In genomic region chr6:96836579-96837137, GRCh38 we compare ENCODE assay signal across 7 cellular contexts. TPM values are rescaled to one million over a fixed set of nuclear protein-coding genes. Genes with fewer than 3 reads are reported as not detected.
DNase-seq lines count a peak whose midpoint lies in the region; ATAC-seq and TF ChIP-seq lines count a peak whose summit lies in the region.

No MANE protein-coding gene starts in this region.

- TF ChIP-seq CTCF in HL-60 (IDR thresholded peaks at IDR 0.05; ENCODE audit: insufficient read depth, low read length): no peak
- no peak for TF ChIP-seq CTCF in psoas muscle (IDR thresholded peaks at IDR 0.05)

- H3K36me3 Mint-ChIP-seq in activated CD4-positive, alpha-beta T cell treated with anti-CD3 and anti-CD28 coated beads, Interleukin-2, amount 10 ng/mL, durations not matched to agents 7 days and 5 days (ENCODE audit: low read depth): peaks cover 1% of the 10 kb centered on the region

- peak overlapping the region; percentile 83 for H3K4me3 ChIP-seq in HL-60 (replicated peaks; ENCODE audit: insufficient read depth, low read length)
- H3K4me3 ChIP-seq in psoas muscle: peak overlapping the region; percentile 76

- peaks cover 53% of the 10 kb centered on the region for H3K27me3 Mint-ChIP-seq in activated CD4-positive, alpha-beta T cell treated with anti-CD3 and anti-CD28 coated beads, Interleukin-2, amount 10 ng/mL, durations not matched to agents 7 days and 5 days

- peak overlapping the region; percentile 86 for H3K27ac Mint-ChIP-seq in activated CD4-positive, alpha-beta T cell treated with anti-CD3 and anti-CD28 coated beads, Interleukin-2, amount 10 ng/mL, durations not matched to agents 7 days and 5 days

- H3K36me3 ChIP-seq in psoas muscle (ENCODE audit: insufficient read depth in 1 of 2, low read depth in 1 of 2): no peaks in the 10 kb centered on the region

- H3K27ac ChIP-seq in HL-60 (replicated peaks): peak overlapping the region; percentile 11; the same call in 1 of the 2 replicates
- H3K27ac ChIP-seq in psoas muscle: no peak overlapping the region

- ATAC-seq in GM21367 (IDR thresholded peaks at IDR 0.05; ENCODE audit: unreplicated experiment) (peak; percentile 7), psoas muscle (peak; percentile 13 to 37 (median 26))

- in situ Hi-C loops in G401 (cut with HindIII; ENCODE audit: low sequenced_read_pairs): no loop called here

- CTCF ChIA-PET in activated CD4-positive, alpha-beta T cell treated with anti-CD3 and anti-CD28 coated beads, Interleukin-2, amount 10 ng/mL, durations not matched to agents 7 days and 5 days (lab: Charles Lee): interaction anchor here (0.7 to 1.1 kb wide), 2 partner anchors 11 to 60 kb away, joined by 3 read pairs; no protein-coding TSS in a partner anchor

- DNase-seq in G401 (ENCODE audit: low spot score) (peak; percentile 29), HL-60 (ENCODE audit: low read depth in 1 of 2, low spot score in 1 of 2) (peak; percentile 2 to 3), head of caudate nucleus (peak in 39 of 42 donors; percentile 6 to 71 (median 33)), psoas muscle (no peak), germinal center (ENCODE audit: low spot score) (no peak)
- DNase-seq in activated CD4-positive, alpha-beta T cell treated with anti-CD3 and anti-CD28 coated beads, Interleukin-2, amount 10 ng/mL, durations not matched to agents 7 days and 5 days: no peak

- peak overlapping the region; percentile 89 for H3K4me3 Mint-ChIP-seq in activated CD4-positive, alpha-beta T cell treated with anti-CD3 and anti-CD28 coated beads, Interleukin-2, amount 10 ng/mL, durations not matched to agents 7 days and 5 days

- POLR2A ChIA-PET in activated CD4-positive, alpha-beta T cell treated with anti-CD3 and anti-CD28 coated beads, Interleukin-2, amount 10 ng/mL, durations not matched to agents 7 days and 5 days (lab: Charles Lee): no interaction called here

- 0 to 2% (median 1%) methylated on average over 30 of the region's 30 CpGs for whole genome bisulfite sequencing in psoas muscle, 3 donors

- peaks cover 25% of the 10 kb centered on the region for H3K4me1 Mint-ChIP-seq in activated CD4-positive, alpha-beta T cell treated with anti-CD3 and anti-CD28 coated beads, Interleukin-2, amount 10 ng/mL, durations not matched to agents 7 days and 5 days

- H3K9me3 ChIP-seq in psoas muscle: no peaks in the 10 kb centered on the region

- intact Hi-C loops in head of caudate nucleus (cut with DNase I) (no loop called here), psoas muscle (cut with DNase I) (no loop called here)

- H3K4me1 ChIP-seq in psoas muscle: peaks cover 10% of the 10 kb centered on the region

- H3K27me3 ChIP-seq in HL-60 (ENCODE audit: insufficient read depth, poor library complexity, severe bottlenecking) (peaks cover 10% of the 10 kb centered on the region), psoas muscle (ENCODE audit: insufficient read depth in 3 of 3, low read length in 2 of 3) (peaks cover 0 to 33% (median 3%) of the 10 kb centered on the region in 3 donors)

- no peaks in the 10 kb centered on the region for H3K9me3 Mint-ChIP-seq in activated CD4-positive, alpha-beta T cell treated with anti-CD3 and anti-CD28 coated beads, Interleukin-2, amount 10 ng/mL, durations not matched to agents 7 days and 5 days

RNA-seq across cellular contexts. Expression of gene GPR63, which starts 0.6 kb away (rescaled TPM):
- not detected in 2 replicates for total RNA-seq in G401 (2014; rRNA removed; shearing (Covaris generic))
- total RNA-seq in activated CD4-positive, alpha-beta T cell treated with anti-CD3 and anti-CD28 coated beads, Interleukin-2, amount 10 ng/mL, durations not matched to agents 7 days and 5 days: 1 to 10 TPM; 2.8 to 2.9 TPM
- total RNA-seq in psoas muscle: under 1 TPM in 3 of 4 donors, not detected in 1; 0.05 to 0.11 (median 0.08) TPM
- under 1 TPM; 0.03 to 0.13 (median 0.03) TPM for polyA plus RNA-seq in psoas muscle

Comparison
In these comparisons a context has a peak if more than half of its experiments do, and no peak if none do; other contexts are left out.
1. DNase-seq: peak in G401 (single experiment), HL-60 (2 of 2) and head of caudate nucleus (39 of 42); none in activated CD4-positive, alpha-beta T cell treated with anti-CD3 and anti-CD28 coated beads, Interleukin-2, amount 10 ng/mL, durations not matched to agents 7 days and 5 days (single experiment), psoas muscle (0 of 2) and germinal center (single experiment).